11 cellular contexts compared by ENCODE assay signal in the genomic region with DNA sequence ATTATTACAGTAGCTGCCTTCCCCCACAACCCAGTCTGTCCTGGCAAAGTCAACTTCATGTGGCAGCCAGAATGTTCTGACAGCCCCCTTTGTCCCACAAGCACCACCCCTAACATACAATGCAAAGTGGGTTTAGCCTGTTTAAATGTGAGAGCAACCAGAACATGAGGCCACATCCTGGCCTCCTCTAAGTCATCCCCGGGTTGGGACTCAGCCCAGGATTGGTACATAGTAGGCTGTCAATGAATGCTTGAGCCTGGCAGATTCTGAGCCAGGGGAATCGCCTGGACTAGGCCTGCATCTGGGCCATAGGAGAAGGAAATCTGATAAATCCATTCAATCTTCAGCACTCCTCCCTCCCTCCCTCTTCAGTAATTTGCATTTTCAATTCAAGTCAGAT. TPM values are rescaled to one million over a fixed set of nuclear protein-coding genes. Genes with fewer than 3 reads are reported as not detected.
DNase-seq lines count a peak whose midpoint lies in the region; ATAC-seq and TF ChIP-seq lines count a peak whose summit lies in the region.
"Had no signal": no experiment of that assay in that cellular context is flagged by ENCODE, and none has a peak within 500 bp of the region (broad histone marks: within the 10 kb centered on the region; RNA-seq: fewer than 3 reads in every experiment).

No MANE protein-coding gene starts in this region.

- CTCF ChIA-PET in Panc1 (lab: Charles Lee), result no interaction called here

- ATAC-seq in Panc1 (no peak), HG03520 (IDR thresholded peaks at IDR 0.05; ENCODE audit: unreplicated experiment) (no peak)

- peaks cover under 1% of the 10 kb centered on the region; the same call in 1 of the 2 replicates for H3K36me3 ChIP-seq in Panc1 (ENCODE audit: control insufficient read depth, insufficient read depth, low read length)
- H3K36me3 ChIP-seq: cardiac muscle cell had no signal

- peaks cover 76% of the 10 kb centered on the region for H3K4me1 ChIP-seq in Panc1 (ENCODE audit: control insufficient read depth, insufficient read depth, low read length)

- no peak overlapping the region for H3K4me3 ChIP-seq in Panc1 (ENCODE audit: low read depth in 2 of 2, low read length in 2 of 2)
- H3K4me3 ChIP-seq in cardiac fibroblast (replicated peaks in 1 of 2; ENCODE audit: low read depth in 2 of 2, low read length in 2 of 2), result no peak overlapping the region
- H3K4me3 ChIP-seq: cardiac muscle cell had no signal

- TF ChIP-seq CTCF in Panc1 (IDR thresholded peaks at IDR 0.05), result no peak
- TF ChIP-seq CTCF in cardiac fibroblast (IDR thresholded peaks at IDR 0.05; ENCODE audit: low read depth, low read length), result no peak

- no peaks in the 10 kb centered on the region for H3K9me3 ChIP-seq in Panc1 (ENCODE audit: control insufficient read depth, insufficient read depth, low read depth, low read length)

- no peaks in the 10 kb centered on the region for H3K9me3 Mint-ChIP-seq in T-helper 2 cell treated with Interferon-gamma antibody and Interleukin-4, amounts not matched to agents 5 μg/mL and 100 μg/mL, for 36 hours

- peak overlapping the region; percentile 71 for H3K27ac Mint-ChIP-seq in T-helper 2 cell treated with Interferon-gamma antibody and Interleukin-4, amounts not matched to agents 5 μg/mL and 100 μg/mL, for 36 hours

- H3K27me3 Mint-ChIP-seq in T-helper 2 cell treated with Interferon-gamma antibody and Interleukin-4, amounts not matched to agents 5 μg/mL and 100 μg/mL, for 36 hours (ENCODE audit: low read depth), result peaks cover 4% of the 10 kb centered on the region

- peaks cover 18% of the 10 kb centered on the region for H3K4me1 Mint-ChIP-seq in T-helper 2 cell treated with Interferon-gamma antibody and Interleukin-4, amounts not matched to agents 5 μg/mL and 100 μg/mL, for 36 hours (ENCODE audit: low read depth)

- POLR2A ChIA-PET in Panc1 (lab: Charles Lee), result interaction anchor here (0.6 kb wide), 1 partner anchor 8 kb away, joined by 6 read pairs; no protein-coding TSS in a partner anchor

- in situ Hi-C loops in Panc1 (cut with HindIII; ENCODE audit: low pct_unique_long_range_greater_than_20kb, low sequenced_read_pairs), result no loop called here

- no TSS peak for BruUV-seq in Panc1 (replicated peaks; lab: Mats Ljungman, UMichigan)

- no peaks in the 10 kb centered on the region for H3K27me3 ChIP-seq in Panc1 (ENCODE audit: control insufficient read depth, insufficient read depth, low read length)
- H3K27me3 ChIP-seq: cardiac muscle cell had no signal

- no peak overlapping the region for H3K4me3 Mint-ChIP-seq in T-helper 2 cell treated with Interferon-gamma antibody and Interleukin-4, amounts not matched to agents 5 μg/mL and 100 μg/mL, for 36 hours

- H3K27ac ChIP-seq in Panc1 (ENCODE audit: low read length) (peak overlapping the region; percentile 99), substantia nigra (ENCODE audit: low read depth, low read length, poor library complexity, severe bottlenecking) (no peak overlapping the region)
- H3K27ac ChIP-seq: cardiac muscle cell had no signal

- intact Hi-C loops in Panc1 (cut with micrococcal nuclease; ENCODE audit: unreplicated experiment), result no loop called here

- H3K36me3 Mint-ChIP-seq in T-helper 2 cell treated with Interferon-gamma antibody and Interleukin-4, amounts not matched to agents 5 μg/mL and 100 μg/mL, for 36 hours (ENCODE audit: low read depth), result no peaks in the 10 kb centered on the region

- DNase-seq in T-helper 2 cell treated with Interferon-gamma antibody and Interleukin-4, amounts not matched to agents 5 μg/mL and 100 μg/mL, for 36 hours (ENCODE audit: low spot score), result no peak
- no peak for DNase-seq in T-helper 2 cell
- DNase-seq in Panc1 (ENCODE audit: low read depth, low spot score), result no peak
- peak; percentile 38 to 54 for DNase-seq in cardiac fibroblast (ENCODE audit: low read depth in 2 of 2)
- peak; percentile 50 for DNase-seq in renal cortical epithelial cell (ENCODE audit: low read depth)
- no peak for DNase-seq in stimulated activated CD4-positive, alpha-beta T cell treated with anti-CD3 and anti-CD28 coated beads, Interleukin-4, amount 100 ng/mL, for 24 hours
- DNase-seq in substantia nigra (lab: John Stamatoyannopoulos, UW), result no peak
- DNase-seq: occipital lobe had no signal

RNA-seq across cellular contexts. Expression of gene ITGA3, which starts 4.3 kb away (rescaled TPM):
- total RNA-seq in Panc1 (2021; ENCODE audit: unreplicated experiment) (439 TPM), renal cortical epithelial cell (882 and 1,202 TPM in 2 replicates)
- 291 TPM for polyA plus RNA-seq in Panc1 (2012; ENCODE audit: insufficient read length)

RNA-seq across cellular contexts. Expression of gene PDK2, which starts 43.5 kb away (rescaled TPM):
- 46.0 TPM for total RNA-seq in Panc1 (2021; ENCODE audit: unreplicated experiment)
- polyA plus RNA-seq in Panc1 (2012; ENCODE audit: insufficient read length), result 79.3 TPM
- total RNA-seq in renal cortical epithelial cell, result 4.2 and 37.9 TPM in 2 replicates

RNA-seq across cellular contexts. Expression of gene DLX3, which starts 56.6 kb away (rescaled TPM):
- total RNA-seq in Panc1 (2021; ENCODE audit: unreplicated experiment) (2.9 TPM), renal cortical epithelial cell (not detected in 2 replicates)
- 1.9 TPM for polyA plus RNA-seq in Panc1 (2012; ENCODE audit: insufficient read length)
- total RNA-seq: Daoy, occipital lobe had no signal

Comparison
In these comparisons a context has a peak if more than half of its experiments do, and no peak if none do; other contexts are left out.
1. DNase-seq: peak in cardiac fibroblast (2 of 2) and renal cortical epithelial cell (single experiment); none in T-helper 2 cell treated with Interferon-gamma antibody and Interleukin-4, amounts not matched to agents 5 μg/mL and 100 μg/mL, for 36 hours (single experiment), T-helper 2 cell (0 of 5), Panc1 (single experiment), stimulated activated CD4-positive, alpha-beta T cell treated with anti-CD3 and anti-CD28 coated beads, Interleukin-4, amount 100 ng/mL, for 24 hours (single experiment) and substantia nigra (0 of 49).